In genomic region chr3:98977520-98977919, GRCh38 we compare ENCODE assay signal across 11 cellular contexts.
A peak's percentile ranks its signal among the peaks of the same experiment; 100 is the strongest.
DNase-seq lines count a peak whose midpoint lies in the region; ATAC-seq, FAIRE-seq and TF ChIP-seq lines count a peak whose summit lies in the region.
"Had no signal": no experiment of that assay in that cellular context is flagged by ENCODE, and none has a peak within 500 bp of the region (broad histone marks: within the 10 kb centered on the region; RNA-seq: fewer than 3 reads in every experiment).

No MANE protein-coding gene starts in this region.

- no peak for FAIRE-seq in bronchial epithelial cell (lab: Jason Lieb, UNC)

- no peaks in the 10 kb centered on the region for H3K27me3 ChIP-seq in bronchial epithelial cell (ENCODE audit: control insufficient read depth, insufficient read depth, low read length)
- H3K27me3 ChIP-seq in CD8-positive, alpha-beta memory T cell (ENCODE audit: insufficient read depth, low read length, poor library complexity, severe bottlenecking), result no peaks in the 10 kb centered on the region

- peak; percentile 52 for ATAC-seq in GM18511 (IDR thresholded peaks at IDR 0.05; ENCODE audit: unreplicated experiment)
- no peak for ATAC-seq in HG03095 (IDR thresholded peaks at IDR 0.05; ENCODE audit: unreplicated experiment)

- H3K4me3 Mint-ChIP-seq in CD8-positive, alpha-beta memory T cell, result no peak overlapping the region
- H3K4me3 Mint-ChIP-seq: activated CD4-positive, alpha-beta T cell treated with anti-CD3 and anti-CD28 coated beads, Interleukin-2, amount 10 ng/mL, durations not matched to agents 24 days and 14 days had no signal

- no peak overlapping the region for H3K27ac ChIP-seq in CD8-positive, alpha-beta memory T cell (ENCODE audit: low read depth, low read length)
- H3K27ac ChIP-seq: parathyroid adenoma had no signal

- H3K9me3 ChIP-seq in CD8-positive, alpha-beta memory T cell (ENCODE audit: low read length), result no peaks in the 10 kb centered on the region

- H3K4me1 Mint-ChIP-seq in CD8-positive, alpha-beta memory T cell, result no peaks in the 10 kb centered on the region

- H3K4me1 ChIP-seq in CD8-positive, alpha-beta memory T cell (ENCODE audit: insufficient read depth, low read length), result no peaks in the 10 kb centered on the region
- H3K4me1 ChIP-seq: parathyroid adenoma had no signal

- H3K4me3 ChIP-seq in bronchial epithelial cell (ENCODE audit: low read depth, low read length), result no peak overlapping the region
- H3K4me3 ChIP-seq in CD8-positive, alpha-beta memory T cell (ENCODE audit: low read length), result no peak overlapping the region

- TF ChIP-seq CTCF in bronchial epithelial cell (IDR thresholded peaks at IDR 0.05; ENCODE audit: insufficient read depth, low read length, severe bottlenecking), result no peak

- no peak overlapping the region for H3K27ac Mint-ChIP-seq in CD8-positive, alpha-beta memory T cell
- H3K27ac Mint-ChIP-seq: activated CD4-positive, alpha-beta T cell treated with anti-CD3 and anti-CD28 coated beads, Interleukin-2, amount 10 ng/mL, durations not matched to agents 24 days and 14 days had no signal

- DNase-seq in M059J (ENCODE audit: low read depth), result peak; percentile 99
- DNase-seq in bronchial epithelial cell (ENCODE audit: low read depth), result peak; percentile 90
- peak; percentile 84 for DNase-seq in pulmonary artery endothelial cell (ENCODE audit: low read depth, low spot score)
- DNase-seq in NCI-H1417 (lab: John Stamatoyannopoulos, UW), result no peak
- DNase-seq in C1 segment of cervical spinal cord (lab: John Stamatoyannopoulos, UW), result no peak
- DNase-seq in CD8-positive, alpha-beta memory T cell, result no peak
- DNase-seq: activated CD4-positive, alpha-beta T cell treated with anti-CD3 and anti-CD28 coated beads, Interleukin-2, amount 10 ng/mL, durations not matched to agents 24 days and 14 days; KBM-7 had no signal

- peaks cover 0 to 3% (median 0%) of the 10 kb centered on the region in 3 donors for H3K36me3 Mint-ChIP-seq in CD8-positive, alpha-beta memory T cell

- CTCF ChIA-PET in CD8-positive, alpha-beta memory T cell (lab: Charles Lee), result no interaction called here

- no peaks in the 10 kb centered on the region for H3K36me3 ChIP-seq in bronchial epithelial cell (ENCODE audit: control insufficient read depth, insufficient read depth, low read length)
- H3K36me3 ChIP-seq in CD8-positive, alpha-beta memory T cell (ENCODE audit: insufficient read depth, low read length), result no peaks in the 10 kb centered on the region

- peaks cover 2 to 8% (median 5%) of the 10 kb centered on the region in 5 donors for H3K9me3 Mint-ChIP-seq in CD8-positive, alpha-beta memory T cell

- POLR2A ChIA-PET in CD8-positive, alpha-beta memory T cell (lab: Charles Lee), result no interaction called here

- H3K27me3 Mint-ChIP-seq in CD8-positive, alpha-beta memory T cell, result no peaks in the 10 kb centered on the region

Comparison
In these comparisons a context has a peak if more than half of its experiments do, and no peak if none do; other contexts are left out.
1. DNase-seq: peak in M059J (single experiment), bronchial epithelial cell (single experiment) and pulmonary artery endothelial cell (single experiment); none in NCI-H1417 (0 of 3), C1 segment of cervical spinal cord (0 of 14) and CD8-positive, alpha-beta memory T cell (0 of 5).